In the genomic region with DNA sequence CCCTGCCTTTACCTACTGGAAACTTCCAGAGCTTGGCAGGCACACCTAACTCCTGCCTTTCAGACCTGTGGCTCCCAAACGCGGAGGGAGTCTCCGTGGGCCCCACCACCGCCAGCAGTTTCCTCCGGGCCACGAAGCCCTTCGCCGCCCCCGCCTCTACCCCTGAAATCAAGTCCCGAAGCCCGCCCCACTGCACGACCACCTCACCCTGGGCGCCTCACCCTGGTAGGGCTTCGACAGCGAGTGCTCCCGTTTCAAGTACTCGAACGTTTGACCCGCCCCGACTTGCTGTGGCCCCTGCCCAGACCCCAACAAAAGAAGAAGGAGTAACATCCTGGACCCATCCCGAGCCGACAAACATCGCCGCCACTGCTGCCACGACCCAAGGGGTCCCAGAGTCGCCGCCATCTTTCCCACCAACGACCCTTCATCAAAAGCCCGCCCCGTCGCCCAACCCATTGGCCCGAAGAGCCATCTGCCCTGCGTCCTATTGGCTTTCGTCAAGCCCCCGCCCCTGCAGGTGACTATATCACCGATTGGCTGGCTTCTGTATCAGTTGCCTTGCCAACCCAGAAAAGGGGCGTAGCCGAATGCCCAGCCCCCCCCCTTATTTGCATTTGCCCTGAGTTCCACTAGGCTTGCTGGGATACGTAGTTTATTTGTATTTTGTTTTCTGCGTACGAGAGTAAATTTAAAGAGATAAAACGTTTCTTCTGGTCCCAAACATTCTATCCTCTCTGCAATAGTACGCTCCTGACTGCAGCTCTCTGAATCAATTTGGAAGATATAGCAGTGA, we compare ENCODE assay signal across 1 cellular context.
A peak's percentile ranks its signal among the peaks of the same experiment; 100 is the strongest.
TF ChIP-seq lines count a peak whose summit lies in the region.

A gene with protein sequence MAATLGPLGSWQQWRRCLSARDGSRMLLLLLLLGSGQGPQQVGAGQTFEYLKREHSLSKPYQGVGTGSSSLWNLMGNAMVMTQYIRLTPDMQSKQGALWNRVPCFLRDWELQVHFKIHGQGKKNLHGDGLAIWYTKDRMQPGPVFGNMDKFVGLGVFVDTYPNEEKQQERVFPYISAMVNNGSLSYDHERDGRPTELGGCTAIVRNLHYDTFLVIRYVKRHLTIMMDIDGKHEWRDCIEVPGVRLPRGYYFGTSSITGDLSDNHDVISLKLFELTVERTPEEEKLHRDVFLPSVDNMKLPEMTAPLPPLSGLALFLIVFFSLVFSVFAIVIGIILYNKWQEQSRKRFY (minus strand): TSS at position 432 of the 796 bp plus-strand sequence. CDS start 24 bp downstream, at position 408.

TF ChIP-seq in GM12878, 131 proteins besides CTCF, POLR2A, EP300 and RAD21 (continued from another document):
- no peak for TF ChIP-seq ESRRA (IDR thresholded peaks at IDR 0.05; ENCODE audit: low read length)
- TF ChIP-seq GATAD2B (conservative IDR thresholded peaks at IDR 0.05; ENCODE audit: low read depth), result 0 out of 2 replicates have a peak, but pooled peaks have one; percentile 31
- no peak for TF ChIP-seq ZNF384 (IDR thresholded peaks at IDR 0.05; ENCODE audit: borderline replicate concordance, low read depth, low read length)
- TF ChIP-seq, protein P1, sequence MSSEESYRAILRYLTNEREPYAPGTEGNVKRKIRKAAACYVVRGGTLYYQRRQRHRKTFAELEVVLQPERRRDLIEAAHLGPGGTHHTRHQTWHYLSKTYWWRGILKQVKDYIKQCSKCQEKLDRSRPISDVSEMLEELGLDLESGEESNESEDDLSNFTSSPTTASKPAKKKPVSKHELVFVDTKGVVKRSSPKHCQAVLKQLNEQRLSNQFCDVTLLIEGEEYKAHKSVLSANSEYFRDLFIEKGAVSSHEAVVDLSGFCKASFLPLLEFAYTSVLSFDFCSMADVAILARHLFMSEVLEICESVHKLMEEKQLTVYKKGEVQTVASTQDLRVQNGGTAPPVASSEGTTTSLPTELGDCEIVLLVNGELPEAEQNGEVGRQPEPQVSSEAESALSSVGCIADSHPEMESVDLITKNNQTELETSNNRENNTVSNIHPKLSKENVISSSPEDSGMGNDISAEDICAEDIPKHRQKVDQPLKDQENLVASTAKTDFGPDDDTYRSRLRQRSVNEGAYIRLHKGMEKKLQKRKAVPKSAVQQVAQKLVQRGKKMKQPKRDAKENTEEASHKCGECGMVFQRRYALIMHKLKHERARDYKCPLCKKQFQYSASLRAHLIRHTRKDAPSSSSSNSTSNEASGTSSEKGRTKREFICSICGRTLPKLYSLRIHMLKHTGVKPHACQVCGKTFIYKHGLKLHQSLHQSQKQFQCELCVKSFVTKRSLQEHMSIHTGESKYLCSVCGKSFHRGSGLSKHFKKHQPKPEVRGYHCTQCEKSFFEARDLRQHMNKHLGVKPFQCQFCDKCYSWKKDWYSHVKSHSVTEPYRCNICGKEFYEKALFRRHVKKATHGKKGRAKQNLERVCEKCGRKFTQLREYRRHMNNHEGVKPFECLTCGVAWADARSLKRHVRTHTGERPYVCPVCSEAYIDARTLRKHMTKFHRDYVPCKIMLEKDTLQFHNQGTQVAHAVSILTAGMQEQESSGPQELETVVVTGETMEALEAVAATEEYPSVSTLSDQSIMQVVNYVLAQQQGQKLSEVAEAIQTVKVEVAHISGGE (CRISPR knock-in tag; IDR thresholded peaks at IDR 0.05), result no peak
- no peak for TF ChIP-seq ZNF217 (IDR thresholded peaks at IDR 0.05)
- TF ChIP-seq, protein P2, sequence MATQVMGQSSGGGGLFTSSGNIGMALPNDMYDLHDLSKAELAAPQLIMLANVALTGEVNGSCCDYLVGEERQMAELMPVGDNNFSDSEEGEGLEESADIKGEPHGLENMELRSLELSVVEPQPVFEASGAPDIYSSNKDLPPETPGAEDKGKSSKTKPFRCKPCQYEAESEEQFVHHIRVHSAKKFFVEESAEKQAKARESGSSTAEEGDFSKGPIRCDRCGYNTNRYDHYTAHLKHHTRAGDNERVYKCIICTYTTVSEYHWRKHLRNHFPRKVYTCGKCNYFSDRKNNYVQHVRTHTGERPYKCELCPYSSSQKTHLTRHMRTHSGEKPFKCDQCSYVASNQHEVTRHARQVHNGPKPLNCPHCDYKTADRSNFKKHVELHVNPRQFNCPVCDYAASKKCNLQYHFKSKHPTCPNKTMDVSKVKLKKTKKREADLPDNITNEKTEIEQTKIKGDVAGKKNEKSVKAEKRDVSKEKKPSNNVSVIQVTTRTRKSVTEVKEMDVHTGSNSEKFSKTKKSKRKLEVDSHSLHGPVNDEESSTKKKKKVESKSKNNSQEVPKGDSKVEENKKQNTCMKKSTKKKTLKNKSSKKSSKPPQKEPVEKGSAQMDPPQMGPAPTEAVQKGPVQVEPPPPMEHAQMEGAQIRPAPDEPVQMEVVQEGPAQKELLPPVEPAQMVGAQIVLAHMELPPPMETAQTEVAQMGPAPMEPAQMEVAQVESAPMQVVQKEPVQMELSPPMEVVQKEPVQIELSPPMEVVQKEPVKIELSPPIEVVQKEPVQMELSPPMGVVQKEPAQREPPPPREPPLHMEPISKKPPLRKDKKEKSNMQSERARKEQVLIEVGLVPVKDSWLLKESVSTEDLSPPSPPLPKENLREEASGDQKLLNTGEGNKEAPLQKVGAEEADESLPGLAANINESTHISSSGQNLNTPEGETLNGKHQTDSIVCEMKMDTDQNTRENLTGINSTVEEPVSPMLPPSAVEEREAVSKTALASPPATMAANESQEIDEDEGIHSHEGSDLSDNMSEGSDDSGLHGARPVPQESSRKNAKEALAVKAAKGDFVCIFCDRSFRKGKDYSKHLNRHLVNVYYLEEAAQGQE (IDR thresholded peaks at IDR 0.05; ENCODE audit: low read depth, low read length), result no peak
- TF ChIP-seq NRF1 (conservative IDR thresholded peaks at IDR 0.05; ENCODE audit: low read depth, low read length), result no peak
- TF ChIP-seq, protein P3, sequence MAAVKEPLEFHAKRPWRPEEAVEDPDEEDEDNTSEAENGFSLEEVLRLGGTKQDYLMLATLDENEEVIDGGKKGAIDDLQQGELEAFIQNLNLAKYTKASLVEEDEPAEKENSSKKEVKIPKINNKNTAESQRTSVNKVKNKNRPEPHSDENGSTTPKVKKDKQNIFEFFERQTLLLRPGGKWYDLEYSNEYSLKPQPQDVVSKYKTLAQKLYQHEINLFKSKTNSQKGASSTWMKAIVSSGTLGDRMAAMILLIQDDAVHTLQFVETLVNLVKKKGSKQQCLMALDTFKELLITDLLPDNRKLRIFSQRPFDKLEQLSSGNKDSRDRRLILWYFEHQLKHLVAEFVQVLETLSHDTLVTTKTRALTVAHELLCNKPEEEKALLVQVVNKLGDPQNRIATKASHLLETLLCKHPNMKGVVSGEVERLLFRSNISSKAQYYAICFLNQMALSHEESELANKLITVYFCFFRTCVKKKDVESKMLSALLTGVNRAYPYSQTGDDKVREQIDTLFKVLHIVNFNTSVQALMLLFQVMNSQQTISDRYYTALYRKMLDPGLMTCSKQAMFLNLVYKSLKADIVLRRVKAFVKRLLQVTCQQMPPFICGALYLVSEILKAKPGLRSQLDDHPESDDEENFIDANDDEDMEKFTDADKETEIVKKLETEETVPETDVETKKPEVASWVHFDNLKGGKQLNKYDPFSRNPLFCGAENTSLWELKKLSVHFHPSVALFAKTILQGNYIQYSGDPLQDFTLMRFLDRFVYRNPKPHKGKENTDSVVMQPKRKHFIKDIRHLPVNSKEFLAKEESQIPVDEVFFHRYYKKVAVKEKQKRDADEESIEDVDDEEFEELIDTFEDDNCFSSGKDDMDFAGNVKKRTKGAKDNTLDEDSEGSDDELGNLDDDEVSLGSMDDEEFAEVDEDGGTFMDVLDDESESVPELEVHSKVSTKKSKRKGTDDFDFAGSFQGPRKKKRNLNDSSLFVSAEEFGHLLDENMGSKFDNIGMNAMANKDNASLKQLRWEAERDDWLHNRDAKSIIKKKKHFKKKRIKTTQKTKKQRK (IDR thresholded peaks at IDR 0.05; ENCODE audit: low read depth, low read length), result no peak
- TF ChIP-seq CREM (IDR thresholded peaks at IDR 0.05; ENCODE audit: low read depth), result peak; percentile 37; the same call in 1 of the 2 replicates
